ENCODE assay signal across 9 cellular contexts in the genomic region with DNA sequence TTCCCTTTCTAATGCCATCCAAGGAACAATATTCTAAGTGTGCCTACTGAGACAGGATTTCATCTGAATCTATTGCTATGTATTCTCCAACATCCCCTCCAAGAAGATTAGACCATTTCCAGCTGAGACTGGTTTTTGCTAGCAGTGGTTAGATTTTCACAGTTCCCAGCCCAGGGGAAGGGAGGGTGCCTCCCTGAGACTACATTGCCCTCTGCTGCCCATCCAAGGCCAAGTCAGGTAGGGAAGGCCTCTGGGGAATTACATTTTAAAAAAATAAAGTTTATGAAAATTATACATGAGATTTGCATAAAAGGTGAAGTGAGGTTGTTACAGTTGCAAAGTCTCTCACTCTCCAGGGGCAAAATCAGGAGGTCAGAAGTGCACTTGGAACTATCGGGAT. TPM values are rescaled to one million over a fixed set of nuclear protein-coding genes. Genes with fewer than 3 reads are reported as not detected.
DNase-seq lines count a peak whose midpoint lies in the region; ATAC-seq and TF ChIP-seq lines count a peak whose summit lies in the region.
"Had no signal": no experiment of that assay in that cellular context is flagged by ENCODE, and none has a peak within 500 bp of the region (broad histone marks: within the 10 kb centered on the region; RNA-seq: fewer than 3 reads in every experiment).

No MANE protein-coding gene starts in this region.

- no peaks in the 10 kb centered on the region for H3K36me3 ChIP-seq in ovary
- H3K36me3 ChIP-seq: BLaER1 treated with 17β-estradiol and CSF1 and Interleukin-3, amounts not matched to agents 10 nM and 100 nM had no signal

- DNase-seq in NCI-H524 (lab: John Stamatoyannopoulos, UW) = peak; percentile 5 to 52
- no peak for DNase-seq in NCI-H524 treated with DMSO at 0.1 percent for 48 hours (lab: John Stamatoyannopoulos, UW)
- peak; percentile 20 for DNase-seq in NCI-H1105 (lab: John Stamatoyannopoulos, UW)
- no peak for DNase-seq in endothelial cell (ENCODE audit: low spot score)
- no peak for DNase-seq in sciatic nerve (ENCODE audit: low spot score)
- no peak for DNase-seq in activated CD4-positive, alpha-beta T cell treated with anti-CD3 and anti-CD28 coated beads, Interleukin-2, amount 10 ng/mL, durations not matched to agents 7 days and 5 days
- DNase-seq in ovary = no peak

- no peak overlapping the region for H3K27ac ChIP-seq in ovary
- H3K27ac ChIP-seq: BLaER1 treated with 17β-estradiol and CSF1 and Interleukin-3, amounts not matched to agents 10 nM and 100 nM had no signal

- TF ChIP-seq CTCF in endothelial cell (IDR thresholded peaks at IDR 0.05; ENCODE audit: unreplicated experiment) (peak; percentile 38), ovary (IDR thresholded peaks at IDR 0.05) (no peak)

- H3K36me3 Mint-ChIP-seq in endothelial cell (ENCODE audit: low read depth, unreplicated experiment) = no peaks in the 10 kb centered on the region
- no peaks in the 10 kb centered on the region for H3K36me3 Mint-ChIP-seq in activated CD4-positive, alpha-beta T cell treated with anti-CD3 and anti-CD28 coated beads, Interleukin-2, amount 10 ng/mL, durations not matched to agents 7 days and 5 days (ENCODE audit: low read depth)

- ATAC-seq in sciatic nerve (peak; percentile 57), HG03378 (IDR thresholded peaks at IDR 0.05; ENCODE audit: unreplicated experiment) (no peak)

- peaks cover 3% of the 10 kb centered on the region for H3K27me3 Mint-ChIP-seq in endothelial cell (ENCODE audit: unreplicated experiment)
- H3K27me3 Mint-ChIP-seq in activated CD4-positive, alpha-beta T cell treated with anti-CD3 and anti-CD28 coated beads, Interleukin-2, amount 10 ng/mL, durations not matched to agents 7 days and 5 days = peaks cover 15% of the 10 kb centered on the region

- no peaks in the 10 kb centered on the region for H3K4me1 Mint-ChIP-seq in endothelial cell (ENCODE audit: unreplicated experiment)
- no peaks in the 10 kb centered on the region for H3K4me1 Mint-ChIP-seq in activated CD4-positive, alpha-beta T cell treated with anti-CD3 and anti-CD28 coated beads, Interleukin-2, amount 10 ng/mL, durations not matched to agents 7 days and 5 days

- CTCF ChIA-PET in activated CD4-positive, alpha-beta T cell treated with anti-CD3 and anti-CD28 coated beads, Interleukin-2, amount 10 ng/mL, durations not matched to agents 7 days and 5 days (lab: Charles Lee) = no interaction called here

- H3K4me1 ChIP-seq in ovary (ENCODE audit: insufficient read depth) = no peaks in the 10 kb centered on the region

- H3K4me3 Mint-ChIP-seq in endothelial cell (ENCODE audit: unreplicated experiment) = no peak overlapping the region
- H3K4me3 Mint-ChIP-seq in activated CD4-positive, alpha-beta T cell treated with anti-CD3 and anti-CD28 coated beads, Interleukin-2, amount 10 ng/mL, durations not matched to agents 7 days and 5 days = no peak overlapping the region

- H3K27me3 ChIP-seq in ovary = no peaks in the 10 kb centered on the region
- H3K27me3 ChIP-seq: BLaER1 treated with 17β-estradiol and CSF1 and Interleukin-3, amounts not matched to agents 10 nM and 100 nM had no signal

- 62 to 80% (median 73%) methylated on average over 1 of the region's 1 CpG for WGBS in ovary, 3 donors

- POLR2A ChIA-PET in activated CD4-positive, alpha-beta T cell treated with anti-CD3 and anti-CD28 coated beads, Interleukin-2, amount 10 ng/mL, durations not matched to agents 7 days and 5 days (lab: Charles Lee) = no interaction called here

- H3K4me3 ChIP-seq in ovary = no peak overlapping the region
- H3K4me3 ChIP-seq: BLaER1 treated with 17β-estradiol and CSF1 and Interleukin-3, amounts not matched to agents 10 nM and 100 nM had no signal

- intact Hi-C loops in sciatic nerve (cut with DNase I) (no loop called here), ovary (cut with DNase I) (no loop called here)

- peaks cover 0 to 4% of the 10 kb centered on the region in 2 donors for H3K9me3 ChIP-seq in ovary

- no peak overlapping the region for H3K27ac Mint-ChIP-seq in endothelial cell (ENCODE audit: unreplicated experiment)
- H3K27ac Mint-ChIP-seq in activated CD4-positive, alpha-beta T cell treated with anti-CD3 and anti-CD28 coated beads, Interleukin-2, amount 10 ng/mL, durations not matched to agents 7 days and 5 days = no peak overlapping the region

- no peak for TF ChIP-seq POLR2A in ovary (IDR thresholded peaks at IDR 0.05)

- peaks cover 8% of the 10 kb centered on the region for H3K9me3 Mint-ChIP-seq in endothelial cell (ENCODE audit: unreplicated experiment)
- peaks cover 7% of the 10 kb centered on the region for H3K9me3 Mint-ChIP-seq in activated CD4-positive, alpha-beta T cell treated with anti-CD3 and anti-CD28 coated beads, Interleukin-2, amount 10 ng/mL, durations not matched to agents 7 days and 5 days

- no peak for TF ChIP-seq EP300 in ovary (IDR thresholded peaks at IDR 0.05)

RNA-seq across cellular contexts. Expression of a gene that starts 28.0 kb away (rescaled TPM):
- total RNA-seq in endothelial cell (ENCODE audit: unreplicated experiment) (0.36 TPM), sciatic nerve (25.6 TPM), ovary (10 to 100 TPM in 3 of 7 donors, 1 to 10 TPM in 4; 2.4 to 12.0 (median 8.6) TPM)
- under 1 TPM; 0.56 to 0.92 TPM for total RNA-seq in activated CD4-positive, alpha-beta T cell treated with anti-CD3 and anti-CD28 coated beads, Interleukin-2, amount 10 ng/mL, durations not matched to agents 7 days and 5 days
- polyA plus RNA-seq in ovary = 1 to 10 TPM; 1.4 to 9.2 TPM

Comparison
In these comparisons a context has a peak if more than half of its experiments do, and no peak if none do; other contexts are left out.
1. DNase-seq: peak in NCI-H524 (2 of 2) and NCI-H1105 (single experiment); none in NCI-H524 treated with DMSO at 0.1 percent for 48 hours (single experiment), endothelial cell (single experiment), sciatic nerve (single experiment), activated CD4-positive, alpha-beta T cell treated with anti-CD3 and anti-CD28 coated beads, Interleukin-2, amount 10 ng/mL, durations not matched to agents 7 days and 5 days (single experiment) and ovary (0 of 5).